ENCODE assay signal across 37 cellular contexts in genomic region chr7:91659096-91659495, GRCh38.
DNase-seq lines count a peak whose midpoint lies in the region; ATAC-seq, FAIRE-seq and TF ChIP-seq lines count a peak whose summit lies in the region.
"Had no signal": no experiment of that assay in that cellular context is flagged by ENCODE, and none has a peak within 500 bp of the region (broad histone marks: within the 10 kb centered on the region; RNA-seq: fewer than 3 reads in every experiment).

No MANE protein-coding gene starts in this region.

- no peak for ATAC-seq in activated T-cell treated with anti-CD3 and anti-CD28 coated beads, Interleukin-2, amount 50 U/mL, for 72 hours (replicated peaks in 1 of 2)
- ATAC-seq in upper lobe of left lung (ENCODE audit: low FRiP score in 2 of 2), result no peak
- ATAC-seq in HG03135 (IDR thresholded peaks at IDR 0.05; ENCODE audit: unreplicated experiment), result no peak
- ATAC-seq: A549; CD8-positive, alpha-beta T cell had no signal

- H4K20me1 ChIP-seq in astrocyte (ENCODE audit: insufficient read depth, low read length), result no peaks in the 10 kb centered on the region
- H4K20me1 ChIP-seq: BLaER1; BLaER1 treated with 17β-estradiol and CSF1 and Interleukin-3, amounts not matched to agents 10 nM and 100 nM had no signal

- no peak overlapping the region for H2AFZ ChIP-seq in astrocyte (ENCODE audit: low read depth, low read length)

- no peaks in the 10 kb centered on the region for H3K36me3 ChIP-seq in A673 (ENCODE audit: insufficient read depth, low read length, poor library complexity, severe bottlenecking)
- no peaks in the 10 kb centered on the region for H3K36me3 ChIP-seq in astrocyte (ENCODE audit: insufficient read depth, low read length)
- H3K36me3 ChIP-seq in upper lobe of left lung, result no peaks in the 10 kb centered on the region
- H3K36me3 ChIP-seq: BE2C; BLaER1; BLaER1 treated with 17β-estradiol and CSF1 and Interleukin-3, amounts not matched to agents 10 nM and 100 nM had no signal

- H3K27ac Mint-ChIP-seq in activated T-cell treated with anti-CD3 and anti-CD28 coated beads, Interleukin-2, amount 50 U/mL, for 72 hours, result peak overlapping the region; percentile 1
- no peak overlapping the region for H3K27ac Mint-ChIP-seq in astrocyte (ENCODE audit: unreplicated experiment)
- H3K27ac Mint-ChIP-seq: B cell; CD14-positive monocyte; CD4-positive, alpha-beta T cell; CD4-positive, CD25-positive, alpha-beta regulatory T cell; CD8-positive, alpha-beta memory T cell; CD8-positive, alpha-beta T cell had no signal

- no peak overlapping the region for H3K4me3 Mint-ChIP-seq in activated T-cell treated with anti-CD3 and anti-CD28 coated beads, Interleukin-2, amount 50 U/mL, for 72 hours
- no peak overlapping the region for H3K4me3 Mint-ChIP-seq in astrocyte (ENCODE audit: unreplicated experiment)
- H3K4me3 Mint-ChIP-seq: B cell; CD14-positive monocyte; CD4-positive, alpha-beta memory T cell; CD4-positive, alpha-beta T cell; CD4-positive, CD25-positive, alpha-beta regulatory T cell; CD8-positive, alpha-beta memory T cell; CD8-positive, alpha-beta T cell had no signal

- H3K27ac ChIP-seq in A673 (ENCODE audit: low read depth, low read length, poor library complexity, severe bottlenecking), result peak overlapping the region; percentile 24
- no peak overlapping the region for H3K27ac ChIP-seq in astrocyte (ENCODE audit: low read depth, low read length)
- no peak overlapping the region for H3K27ac ChIP-seq in upper lobe of left lung
- H3K27ac ChIP-seq: 22Rv1; A549; BLaER1; BLaER1 treated with 17β-estradiol and CSF1 and Interleukin-3, amounts not matched to agents 10 nM and 100 nM; C4-2B had no signal

- intact Hi-C loops in A673 (cut with micrococcal nuclease; ENCODE audit: unreplicated experiment), result no loop called here

- H3K4me3 ChIP-seq in A673 (ENCODE audit: low read depth, low read length, poor library complexity, severe bottlenecking), result no peak overlapping the region
- H3K4me3 ChIP-seq in astrocyte (ENCODE audit: insufficient read depth, low read depth, low read length), result no peak overlapping the region
- no peak overlapping the region for H3K4me3 ChIP-seq in fibroblast of pulmonary artery (replicated peaks; ENCODE audit: low read depth, low read length)
- H3K4me3 ChIP-seq in upper lobe of left lung, result no peak overlapping the region
- H3K4me3 ChIP-seq: A549; BLaER1; BLaER1 treated with 17β-estradiol and CSF1 and Interleukin-3, amounts not matched to agents 10 nM and 100 nM had no signal

- H3K9ac ChIP-seq in astrocyte (ENCODE audit: low read length), result no peak overlapping the region
- H3K9ac ChIP-seq: BLaER1; BLaER1 treated with 17β-estradiol and CSF1 and Interleukin-3, amounts not matched to agents 10 nM and 100 nM had no signal

- no peak for TF ChIP-seq EP300 in upper lobe of left lung (IDR thresholded peaks at IDR 0.05)

- no peak for TF ChIP-seq POLR2A in upper lobe of left lung (IDR thresholded peaks at IDR 0.05)

- no peaks in the 10 kb centered on the region for H3K9me3 Mint-ChIP-seq in activated T-cell treated with anti-CD3 and anti-CD28 coated beads, Interleukin-2, amount 50 U/mL, for 72 hours
- H3K9me3 Mint-ChIP-seq in astrocyte (ENCODE audit: unreplicated experiment), result no peaks in the 10 kb centered on the region

- no peak overlapping the region for H3K4me2 ChIP-seq in astrocyte (ENCODE audit: low read length)
- H3K4me2 ChIP-seq: A549; BLaER1; BLaER1 treated with 17β-estradiol and CSF1 and Interleukin-3, amounts not matched to agents 10 nM and 100 nM had no signal

- peaks cover 6% of the 10 kb centered on the region for H3K4me1 Mint-ChIP-seq in activated T-cell treated with anti-CD3 and anti-CD28 coated beads, Interleukin-2, amount 50 U/mL, for 72 hours (ENCODE audit: low read depth)
- H3K4me1 Mint-ChIP-seq in astrocyte (ENCODE audit: low read depth, unreplicated experiment), result peaks cover 11% of the 10 kb centered on the region
- H3K4me1 Mint-ChIP-seq: B cell; CD14-positive monocyte; CD4-positive, alpha-beta memory T cell; CD4-positive, CD25-positive, alpha-beta regulatory T cell; CD8-positive, alpha-beta memory T cell had no signal

- 69 to 83% methylated on average over 5 of the region's 5 CpGs for WGBS in upper lobe of left lung, 2 donors

- FAIRE-seq in astrocyte (lab: Jason Lieb, UNC), result no peak
- FAIRE-seq: A204.1, A549, D721Med had no signal

- POLR2A ChIA-PET in A673 (lab: Charles Lee; ENCODE audit: low non-redundant PET), result no interaction called here

- H3K79me2 ChIP-seq in astrocyte (ENCODE audit: insufficient read depth, low read length), result no peaks in the 10 kb centered on the region

- H3K27me3 ChIP-seq in A673 (replicated peaks; ENCODE audit: insufficient read depth, low read depth, low read length, poor library complexity) (no peaks in the 10 kb centered on the region), astrocyte (ENCODE audit: insufficient read depth, low read length) (no peaks in the 10 kb centered on the region), upper lobe of left lung (no peaks in the 10 kb centered on the region)
- H3K27me3 ChIP-seq: BE2C; BLaER1; BLaER1 treated with 17β-estradiol and CSF1 and Interleukin-3, amounts not matched to agents 10 nM and 100 nM had no signal

- DNase-seq in activated T-cell treated with anti-CD3 and anti-CD28 coated beads, Interleukin-2, amount 50 U/mL, for 72 hours, result no peak
- DNase-seq in activated T-cell treated with anti-CD3 and anti-CD28 coated beads, Interleukin-2, amount 50 U/mL, for 1 hour, result no peak
- peak; percentile 22 for DNase-seq in A673 (ENCODE audit: low spot score)
- peak; percentile 7 for DNase-seq in astrocyte (ENCODE audit: low read depth)
- peak; percentile 67 for DNase-seq in fibroblast of pulmonary artery (ENCODE audit: low read depth)
- DNase-seq in upper lobe of left lung, result no peak
- no peak for DNase-seq in NCI-H2171 (lab: John Stamatoyannopoulos, UW)
- DNase-seq: 8988T; ACHN; AML-193; BE2C; C1 segment of cervical spinal cord; Caco-2; Calu3; CD4-positive, alpha-beta memory T cell; CD4-positive, alpha-beta T cell; CD4-positive, CD25-positive, alpha-beta regulatory T cell; CD8-positive, alpha-beta memory T cell; CD8-positive, alpha-beta T cell; COR-L47; DMS 273 treated with DMSO at 0.1 percent for 48 hours; DMS153; DMS53; DMS79; DMS79 treated with DMSO at 0.1 percent for 48 hours; DND-41; EL had no signal

- no peaks in the 10 kb centered on the region for H3K36me3 Mint-ChIP-seq in activated T-cell treated with anti-CD3 and anti-CD28 coated beads, Interleukin-2, amount 50 U/mL, for 72 hours (ENCODE audit: insufficient read depth in 2 of 2)
- no peaks in the 10 kb centered on the region for H3K36me3 Mint-ChIP-seq in astrocyte (ENCODE audit: low read depth, unreplicated experiment)
- H3K36me3 Mint-ChIP-seq: CD14-positive monocyte; CD4-positive, alpha-beta memory T cell; CD4-positive, CD25-positive, alpha-beta regulatory T cell; CD8-positive, alpha-beta memory T cell; CD8-positive, alpha-beta T cell had no signal

- no peaks in the 10 kb centered on the region for H3K9me3 ChIP-seq in A673 (ENCODE audit: low read depth, low read length, poor library complexity, severe bottlenecking)
- H3K9me3 ChIP-seq in astrocyte (ENCODE audit: insufficient read depth, low read depth, low read length), result no peaks in the 10 kb centered on the region
- H3K9me3 ChIP-seq in upper lobe of left lung, result no peaks in the 10 kb centered on the region
- H3K9me3 ChIP-seq: A549; BE2C; BLaER1; BLaER1 treated with 17β-estradiol and CSF1 and Interleukin-3, amounts not matched to agents 10 nM and 100 nM; Caco-2 had no signal

- CTCF ChIA-PET in A673 (lab: Charles Lee), result no interaction called here

- H3K27me3 Mint-ChIP-seq in activated T-cell treated with anti-CD3 and anti-CD28 coated beads, Interleukin-2, amount 50 U/mL, for 72 hours (ENCODE audit: low read depth), result peaks cover 5% of the 10 kb centered on the region
- H3K27me3 Mint-ChIP-seq in astrocyte (ENCODE audit: low read depth, unreplicated experiment), result no peaks in the 10 kb centered on the region
- H3K27me3 Mint-ChIP-seq: CD4-positive, alpha-beta memory T cell; CD4-positive, alpha-beta T cell; CD4-positive, CD25-positive, alpha-beta regulatory T cell; CD8-positive, alpha-beta memory T cell had no signal

- H3K4me1 ChIP-seq in A673 (ENCODE audit: insufficient read depth, low read length, poor library complexity, severe bottlenecking) (peaks cover 32% of the 10 kb centered on the region), astrocyte (ENCODE audit: insufficient read depth, low read length) (peaks cover 7% of the 10 kb centered on the region), upper lobe of left lung (no peaks in the 10 kb centered on the region)
- H3K4me1 ChIP-seq: A549; BE2C; BLaER1; BLaER1 treated with 17β-estradiol and CSF1 and Interleukin-3, amounts not matched to agents 10 nM and 100 nM; Caco-2 had no signal

- no peak for TF ChIP-seq CTCF in A673 (conservative IDR thresholded peaks at IDR 0.05; ENCODE audit: low read depth, low read length)
- TF ChIP-seq CTCF in astrocyte (IDR thresholded peaks at IDR 0.05; ENCODE audit: insufficient read depth, low read depth, low read length), result no peak
- TF ChIP-seq CTCF in fibroblast of pulmonary artery (IDR thresholded peaks at IDR 0.05; ENCODE audit: low read length, missing control alignments), result no peak
- no peak for TF ChIP-seq CTCF in upper lobe of left lung (IDR thresholded peaks at IDR 0.05)

- no TSS peak for BruUV-seq in A673 (replicated peaks; lab: Mats Ljungman, UMichigan)

Comparison
In these comparisons a context has a peak if more than half of its experiments do, and no peak if none do; other contexts are left out.
1. DNase-seq: peak in A673 (single experiment), astrocyte (single experiment) and fibroblast of pulmonary artery (single experiment); none in activated T-cell treated with anti-CD3 and anti-CD28 coated beads, Interleukin-2, amount 50 U/mL, for 72 hours (0 of 2), activated T-cell treated with anti-CD3 and anti-CD28 coated beads, Interleukin-2, amount 50 U/mL, for 1 hour (single experiment), upper lobe of left lung (0 of 2) and NCI-H2171 (single experiment).